ENCODE assay signal across 1 cellular context in the genomic region with DNA sequence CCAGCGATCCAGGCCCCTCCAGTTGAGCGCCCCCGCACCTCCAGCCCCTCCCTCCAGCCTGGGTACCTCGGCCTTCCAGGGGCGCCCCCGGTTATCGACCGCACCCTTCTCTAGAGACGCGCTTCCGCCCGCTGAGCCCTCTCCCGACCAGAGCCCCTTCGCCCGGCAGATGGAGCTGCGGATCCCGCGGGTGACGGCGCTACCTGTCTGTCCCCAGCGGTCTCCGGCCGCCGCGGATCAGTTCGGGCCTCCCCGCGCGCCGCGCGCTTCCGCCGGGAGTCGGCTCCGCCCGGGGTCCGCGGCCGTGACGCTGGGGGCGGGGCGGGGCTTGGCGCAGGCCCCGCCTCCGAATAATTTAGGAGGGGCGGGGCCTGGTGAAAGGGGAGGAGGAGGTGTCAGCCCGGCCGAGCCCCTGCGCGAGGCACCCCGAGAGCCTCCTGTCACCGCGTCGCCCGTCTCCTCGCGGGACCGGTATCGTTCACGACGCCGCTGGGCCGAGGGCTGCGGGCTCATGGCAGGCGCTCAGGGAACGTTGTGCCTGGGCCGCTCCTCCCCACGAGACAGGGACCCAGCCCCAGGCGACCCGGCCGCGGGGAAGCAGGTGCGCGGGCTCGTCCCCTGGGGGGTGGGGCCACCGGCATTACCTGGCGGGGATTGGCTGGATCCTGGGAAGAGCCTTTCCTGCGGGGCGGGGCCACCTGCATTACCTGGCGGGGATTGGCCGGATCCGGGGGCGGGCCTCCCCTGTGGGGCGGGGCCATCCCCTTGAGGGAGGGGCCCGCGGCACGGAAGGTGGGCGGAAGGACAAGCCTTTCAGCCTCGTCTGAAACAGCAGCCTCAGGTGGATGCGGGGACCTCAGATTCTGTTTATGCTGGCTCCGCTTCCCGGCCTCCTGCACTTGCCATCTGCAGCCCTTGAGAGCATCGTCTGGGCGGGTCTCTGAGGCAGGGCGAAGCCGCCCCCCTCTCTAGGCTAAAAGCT.
TF ChIP-seq lines count a peak whose summit lies in the region.

SPATA2L (minus strand) TSS at position 281 of the 982 bp plus-strand sequence. CDS start 473 bp downstream, outside the sequence.

TF ChIP-seq in HEK293, 187 proteins besides CTCF, POLR2A, EP300 and RAD21 (continued from another document):
- TF ChIP-seq, protein P1, sequence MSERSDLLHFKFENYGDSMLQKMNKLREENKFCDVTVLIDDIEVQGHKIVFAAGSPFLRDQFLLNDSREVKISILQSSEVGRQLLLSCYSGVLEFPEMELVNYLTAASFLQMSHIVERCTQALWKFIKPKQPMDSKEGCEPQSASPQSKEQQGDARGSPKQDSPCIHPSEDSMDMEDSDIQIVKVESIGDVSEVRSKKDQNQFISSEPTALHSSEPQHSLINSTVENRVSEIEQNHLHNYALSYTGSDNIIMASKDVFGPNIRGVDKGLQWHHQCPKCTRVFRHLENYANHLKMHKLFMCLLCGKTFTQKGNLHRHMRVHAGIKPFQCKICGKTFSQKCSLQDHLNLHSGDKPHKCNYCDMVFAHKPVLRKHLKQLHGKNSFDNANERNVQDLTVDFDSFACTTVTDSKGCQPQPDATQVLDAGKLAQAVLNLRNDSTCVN (tag by site-specific recombination; optimal IDR thresholded peaks at IDR 0.05), result peak; percentile 74
- TF ChIP-seq ZBTB8A (tag by site-specific recombination; IDR thresholded peaks at IDR 0.05), result peak; percentile 73
- TF ChIP-seq KLF1 (tag by site-specific recombination; IDR thresholded peaks at IDR 0.05), result peak; percentile 20; the same call in 1 of the 2 replicates
- peak; percentile 17; the same call in 1 of the 2 replicates for TF ChIP-seq ZNF423 (tag by site-specific recombination; IDR thresholded peaks at IDR 0.05)
- TF ChIP-seq KLF7 (tag by site-specific recombination; IDR thresholded peaks at IDR 0.05; ENCODE audit: borderline replicate concordance), result no peak; the same call in 1 of the 2 replicates
- TF ChIP-seq KLF8 (tag by site-specific recombination; IDR thresholded peaks at IDR 0.05), result peak; percentile 64; the same call in 1 of the 2 replicates
- peak; percentile 96 for TF ChIP-seq SP3 (tag by site-specific recombination; IDR thresholded peaks at IDR 0.05)
- peak; percentile 22; the same call in 1 of the 2 replicates for TF ChIP-seq ZSCAN30 (tag by site-specific recombination; IDR thresholded peaks at IDR 0.05)
- TF ChIP-seq ZBTB10 (tag by site-specific recombination; IDR thresholded peaks at IDR 0.05), result 0 out of 2 replicates have a peak, but pooled peaks have one; percentile 15
- peak; percentile 83 for TF ChIP-seq KLF16 (tag by site-specific recombination; IDR thresholded peaks at IDR 0.05)
- TF ChIP-seq, protein P2, sequence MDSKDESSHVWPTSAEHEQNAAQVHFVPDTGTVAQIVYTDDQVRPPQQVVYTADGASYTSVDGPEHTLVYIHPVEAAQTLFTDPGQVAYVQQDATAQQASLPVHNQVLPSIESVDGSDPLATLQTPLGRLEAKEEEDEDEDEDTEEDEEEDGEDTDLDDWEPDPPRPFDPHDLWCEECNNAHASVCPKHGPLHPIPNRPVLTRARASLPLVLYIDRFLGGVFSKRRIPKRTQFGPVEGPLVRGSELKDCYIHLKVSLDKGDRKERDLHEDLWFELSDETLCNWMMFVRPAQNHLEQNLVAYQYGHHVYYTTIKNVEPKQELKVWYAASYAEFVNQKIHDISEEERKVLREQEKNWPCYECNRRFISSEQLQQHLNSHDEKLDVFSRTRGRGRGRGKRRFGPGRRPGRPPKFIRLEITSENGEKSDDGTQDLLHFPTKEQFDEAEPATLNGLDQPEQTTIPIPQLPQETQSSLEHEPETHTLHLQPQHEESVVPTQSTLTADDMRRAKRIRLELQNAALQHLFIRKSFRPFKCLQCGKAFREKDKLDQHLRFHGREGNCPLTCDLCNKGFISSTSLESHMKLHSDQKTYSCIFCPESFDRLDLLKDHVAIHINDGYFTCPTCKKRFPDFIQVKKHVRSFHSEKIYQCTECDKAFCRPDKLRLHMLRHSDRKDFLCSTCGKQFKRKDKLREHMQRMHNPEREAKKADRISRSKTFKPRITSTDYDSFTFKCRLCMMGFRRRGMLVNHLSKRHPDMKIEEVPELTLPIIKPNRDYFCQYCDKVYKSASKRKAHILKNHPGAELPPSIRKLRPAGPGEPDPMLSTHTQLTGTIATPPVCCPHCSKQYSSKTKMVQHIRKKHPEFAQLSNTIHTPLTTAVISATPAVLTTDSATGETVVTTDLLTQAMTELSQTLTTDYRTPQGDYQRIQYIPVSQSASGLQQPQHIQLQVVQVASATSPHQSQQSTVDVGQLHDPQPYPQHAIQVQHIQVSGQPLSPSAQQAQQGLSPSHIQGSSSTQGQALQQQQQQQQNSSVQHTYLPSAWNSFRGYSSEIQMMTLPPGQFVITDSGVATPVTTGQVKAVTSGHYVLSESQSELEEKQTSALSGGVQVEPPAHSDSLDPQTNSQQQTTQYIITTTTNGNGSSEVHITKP (tag by site-specific recombination; IDR thresholded peaks at IDR 0.05), result peak; percentile 54; the same call in 1 of the 2 replicates
- TF ChIP-seq ZNF488 (tag by site-specific recombination; IDR thresholded peaks at IDR 0.05), result no peak
- TF ChIP-seq, protein P3, sequence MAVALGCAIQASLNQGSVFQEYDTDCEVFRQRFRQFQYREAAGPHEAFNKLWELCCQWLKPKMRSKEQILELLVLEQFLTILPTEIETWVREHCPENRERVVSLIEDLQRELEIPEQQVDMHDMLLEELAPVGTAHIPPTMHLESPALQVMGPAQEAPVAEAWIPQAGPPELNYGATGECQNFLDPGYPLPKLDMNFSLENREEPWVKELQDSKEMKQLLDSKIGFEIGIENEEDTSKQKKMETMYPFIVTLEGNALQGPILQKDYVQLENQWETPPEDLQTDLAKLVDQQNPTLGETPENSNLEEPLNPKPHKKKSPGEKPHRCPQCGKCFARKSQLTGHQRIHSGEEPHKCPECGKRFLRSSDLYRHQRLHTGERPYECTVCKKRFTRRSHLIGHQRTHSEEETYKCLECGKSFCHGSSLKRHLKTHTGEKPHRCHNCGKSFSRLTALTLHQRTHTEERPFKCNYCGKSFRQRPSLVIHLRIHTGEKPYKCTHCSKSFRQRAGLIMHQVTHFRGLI (tag by site-specific recombination; IDR thresholded peaks at IDR 0.05), result peak; percentile 43; the same call in 1 of the 2 replicates
- no peak for TF ChIP-seq ZNF202 (tag by site-specific recombination; IDR thresholded peaks at IDR 0.05; ENCODE audit: borderline replicate concordance)
- 0 out of 2 replicates have a peak, but pooled peaks have one; percentile 29 for TF ChIP-seq YY2 (tag by site-specific recombination; IDR thresholded peaks at IDR 0.05)
- TF ChIP-seq ZNF660 (tag by site-specific recombination; IDR thresholded peaks at IDR 0.05), result 0 out of 2 replicates have a peak, but pooled peaks have one; percentile 37
- TF ChIP-seq SALL2 (tag by site-specific recombination; IDR thresholded peaks at IDR 0.05; ENCODE audit: borderline replicate concordance), result no peak
- TF ChIP-seq, protein P4, sequence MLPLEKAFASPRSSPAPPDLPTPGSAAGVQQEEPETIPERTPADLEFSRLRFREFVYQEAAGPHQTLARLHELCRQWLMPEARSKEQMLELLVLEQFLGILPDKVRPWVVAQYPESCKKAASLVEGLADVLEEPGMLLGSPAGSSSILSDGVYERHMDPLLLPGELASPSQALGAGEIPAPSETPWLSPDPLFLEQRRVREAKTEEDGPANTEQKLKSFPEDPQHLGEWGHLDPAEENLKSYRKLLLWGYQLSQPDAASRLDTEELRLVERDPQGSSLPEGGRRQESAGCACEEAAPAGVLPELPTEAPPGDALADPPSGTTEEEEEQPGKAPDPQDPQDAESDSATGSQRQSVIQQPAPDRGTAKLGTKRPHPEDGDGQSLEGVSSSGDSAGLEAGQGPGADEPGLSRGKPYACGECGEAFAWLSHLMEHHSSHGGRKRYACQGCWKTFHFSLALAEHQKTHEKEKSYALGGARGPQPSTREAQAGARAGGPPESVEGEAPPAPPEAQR (tag by site-specific recombination; IDR thresholded peaks at IDR 0.05), result no peak
- no peak for TF ChIP-seq ZNF175 (tag by site-specific recombination; IDR thresholded peaks at IDR 0.05)
- peak; percentile 95 for TF ChIP-seq SP2 (tag by site-specific recombination; IDR thresholded peaks at IDR 0.05)
- peak; percentile 56; the same call in 1 of the 2 replicates for TF ChIP-seq ZNF692 (tag by site-specific recombination; IDR thresholded peaks at IDR 0.05)
- TF ChIP-seq ZNF791 (tag by site-specific recombination; IDR thresholded peaks at IDR 0.05), result no peak
- TF ChIP-seq ZBTB11 (tag by site-specific recombination; conservative IDR thresholded peaks at IDR 0.05; ENCODE audit: low read depth), result peak; percentile 60
- peak; percentile 56 for TF ChIP-seq ZNF341 (tag by site-specific recombination; IDR thresholded peaks at IDR 0.05; ENCODE audit: low read depth)
TF ChIP-seq in HEK293: peak in this region for 28.
